ENCODE assay signal across 7 cellular contexts in genomic region chr7:32645255-32645654, GRCh38.
DNase-seq lines count a peak whose midpoint lies in the region; ATAC-seq, FAIRE-seq and TF ChIP-seq lines count a peak whose summit lies in the region.
"Not testable (repeated sequence)": the region's sequence is repeated elsewhere in the genome, so short reads cannot be mapped to it uniquely, and the experiment has no call there.

No MANE protein-coding gene starts in this region.

- H3K4me3 ChIP-seq in pancreas: not testable (repeated sequence)

- not testable (repeated sequence) for H3K4me1 ChIP-seq in pancreas

- TF ChIP-seq CTCF in D721Med (IDR thresholded peaks at IDR 0.05; ENCODE audit: insufficient read depth, missing control alignments); pancreas (IDR thresholded peaks at IDR 0.05): not testable (repeated sequence)

- not testable (repeated sequence) for H3K27me3 Mint-ChIP-seq in activated T-cell treated with anti-CD3 and anti-CD28 coated beads, Interleukin-2, amount 50 U/mL, for 72 hours (ENCODE audit: low read depth)

- 91 to 96% methylated on average over 2 of the region's 2 CpGs for WGBS in pancreas, 2 donors

- H3K36me3 ChIP-seq in pancreas: not testable (repeated sequence)

- H3K9me3 ChIP-seq in pancreas: not testable (repeated sequence)

- H3K4me1 Mint-ChIP-seq in activated T-cell treated with anti-CD3 and anti-CD28 coated beads, Interleukin-2, amount 50 U/mL, for 72 hours (ENCODE audit: low read depth); stimulated activated effector memory CD8-positive, alpha-beta T cell treated with anti-CD3 and anti-CD28 coated beads, Interleukin-12 subunit alpha, Interleukin-12 subunit beta, amount 100 ng/mL, for 72 hours: not testable (repeated sequence)

- TF ChIP-seq POLR2A in H54 (IDR thresholded peaks at IDR 0.05; ENCODE audit: low read depth, low read length): not testable (repeated sequence)

- H3K27ac Mint-ChIP-seq in activated T-cell treated with anti-CD3 and anti-CD28 coated beads, Interleukin-2, amount 50 U/mL, for 72 hours; stimulated activated effector memory CD8-positive, alpha-beta T cell treated with anti-CD3 and anti-CD28 coated beads, Interleukin-12 subunit alpha, Interleukin-12 subunit beta, amount 100 ng/mL, for 72 hours: not testable (repeated sequence)

- ATAC-seq in activated T-cell treated with anti-CD3 and anti-CD28 coated beads, Interleukin-2, amount 50 U/mL, for 72 hours (replicated peaks in 1 of 2): peak; percentile 37 to 51
- not testable (repeated sequence) for ATAC-seq in pancreas
- ATAC-seq in stimulated activated effector memory CD8-positive, alpha-beta T cell treated with anti-CD3 and anti-CD28 coated beads, Interleukin-12 subunit alpha, Interleukin-12 subunit beta, amount 100 ng/mL, for 72 hours: peak; percentile 55

- FAIRE-seq in A204.1 (lab: Jason Lieb, UNC): peak; percentile 69
- peak; percentile 64 for FAIRE-seq in D721Med (lab: Jason Lieb, UNC)
- peak; percentile 55 for FAIRE-seq in GM18507 (lab: Jason Lieb, UNC)
- peak; percentile 96 for FAIRE-seq in H54 (lab: Jason Lieb, UNC)
- FAIRE-seq in pancreas (lab: Jason Lieb, UNC): peak; percentile 72

- H3K36me3 Mint-ChIP-seq in activated T-cell treated with anti-CD3 and anti-CD28 coated beads, Interleukin-2, amount 50 U/mL, for 72 hours (ENCODE audit: insufficient read depth in 2 of 2); stimulated activated effector memory CD8-positive, alpha-beta T cell treated with anti-CD3 and anti-CD28 coated beads, Interleukin-12 subunit alpha, Interleukin-12 subunit beta, amount 100 ng/mL, for 72 hours: not testable (repeated sequence)

- H3K27ac ChIP-seq in pancreas: not testable (repeated sequence)

- H3K9me3 Mint-ChIP-seq in activated T-cell treated with anti-CD3 and anti-CD28 coated beads, Interleukin-2, amount 50 U/mL, for 72 hours; stimulated activated effector memory CD8-positive, alpha-beta T cell treated with anti-CD3 and anti-CD28 coated beads, Interleukin-12 subunit alpha, Interleukin-12 subunit beta, amount 100 ng/mL, for 72 hours: not testable (repeated sequence)

- H3K27me3 ChIP-seq in pancreas: not testable (repeated sequence)

- H3K4me3 Mint-ChIP-seq in activated T-cell treated with anti-CD3 and anti-CD28 coated beads, Interleukin-2, amount 50 U/mL, for 72 hours; stimulated activated effector memory CD8-positive, alpha-beta T cell treated with anti-CD3 and anti-CD28 coated beads, Interleukin-12 subunit alpha, Interleukin-12 subunit beta, amount 100 ng/mL, for 72 hours: not testable (repeated sequence)

- not testable (repeated sequence) for DNase-seq in D721Med (ENCODE audit: insufficient read length, low spot score); GM18507 (ENCODE audit: extremely low spot score, insufficient read length, low read depth); H54 (ENCODE audit: insufficient read length, low spot score); activated T-cell treated with anti-CD3 and anti-CD28 coated beads, Interleukin-2, amount 50 U/mL, for 72 hours; pancreas; stimulated activated effector memory CD8-positive, alpha-beta T cell treated with anti-CD3 and anti-CD28 coated beads, Interleukin-12 subunit alpha, Interleukin-12 subunit beta, amount 100 ng/mL, for 72 hours (ENCODE audit: low spot score in 2 of 2)

- intact Hi-C loops in pancreas (cut with DNase I): not testable (repeated sequence)
